10 cellular contexts compared by ENCODE assay signal in the genomic region with DNA sequence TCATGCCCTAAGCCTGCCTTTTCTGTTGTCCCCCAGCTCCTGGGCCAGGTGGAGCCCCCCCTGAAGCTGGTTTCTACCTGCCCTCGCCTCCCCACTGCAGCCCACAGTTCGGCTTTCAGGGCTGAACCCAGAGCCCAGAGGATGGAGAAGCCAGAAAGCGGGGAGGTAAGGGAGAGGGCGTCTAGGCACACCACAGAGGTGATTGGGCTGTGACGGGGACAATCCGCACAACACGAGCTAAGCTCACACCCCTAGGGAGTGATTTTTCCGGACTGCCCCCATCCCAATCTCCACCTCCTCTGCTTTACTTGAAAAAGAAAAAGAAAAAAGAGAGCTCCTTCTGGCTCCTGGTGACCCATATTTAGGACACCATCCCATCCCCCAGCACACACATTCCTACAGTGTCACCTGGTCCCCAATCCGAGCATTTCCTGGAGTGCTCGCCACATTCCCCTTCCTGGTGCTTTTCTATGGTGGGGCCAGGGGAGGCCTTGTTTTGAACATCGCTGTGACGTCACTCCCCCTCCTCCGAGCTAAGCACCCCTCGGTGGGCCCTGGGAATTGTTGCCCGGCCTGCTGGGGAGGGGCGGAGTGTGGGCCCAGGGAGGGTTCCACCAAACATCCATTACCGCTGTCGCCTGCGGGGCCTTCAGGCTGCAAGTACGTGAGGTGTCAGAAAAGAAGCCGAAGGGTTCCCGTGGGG. TPM values are rescaled to one million over a fixed set of nuclear protein-coding genes. Genes with fewer than 3 reads are reported as not detected.
DNase-seq lines count a peak whose midpoint lies in the region; ATAC-seq, FAIRE-seq and TF ChIP-seq lines count a peak whose summit lies in the region.
"Had no signal": no experiment of that assay in that cellular context is flagged by ENCODE, and none has a peak within 500 bp of the region (broad histone marks: within the 10 kb centered on the region; RNA-seq: fewer than 3 reads in every experiment).

No MANE protein-coding gene starts in this region.

- H3K27ac ChIP-seq in BLaER1 treated with 17β-estradiol and CSF1 and Interleukin-3, amounts not matched to agents 10 nM and 100 nM: no peak overlapping the region
- H3K27ac ChIP-seq in HepG2 (ENCODE audit: extremely low read length, insufficient read depth, low read length): no peak overlapping the region

- BruUV-seq in HepG2 (replicated peaks; lab: Mats Ljungman, UMichigan): no TSS peak

- no peaks in the 10 kb centered on the region for H3K79me2 ChIP-seq in HepG2 (ENCODE audit: insufficient read depth, low read length)

- 19% methylated on average over 22 of the region's 22 CpGs for WGBS in HepG2 (ENCODE audit: low lambda C conversion rate)

- no peak overlapping the region for H3K9ac ChIP-seq in BLaER1 treated with 17β-estradiol and CSF1 and Interleukin-3, amounts not matched to agents 10 nM and 100 nM
- no peak overlapping the region for H3K9ac ChIP-seq in HepG2 (ENCODE audit: insufficient read depth, low read depth, low read length)

- FAIRE-seq in HepG2 (lab: Jason Lieb, UNC): no peak
- FAIRE-seq: frontal cortex had no signal

- no peaks in the 10 kb centered on the region for H3K9me3 Mint-ChIP-seq in activated naive CD8-positive, alpha-beta T cell treated with anti-CD3 and anti-CD28 coated beads, Interleukin-2, amount 50 U/mL, for 24 hours

- peak overlapping the region in 7 of 11 experiments; percentile 15 to 59 (median 32); a peak in 7 of 22 replicates for H3K4me2 ChIP-seq in BLaER1 treated with 17β-estradiol and CSF1 and Interleukin-3, amounts not matched to agents 10 nM and 100 nM
- peak overlapping the region; percentile 94 for H3K4me2 ChIP-seq in HepG2 (ENCODE audit: low read depth, low read length)

- peaks cover 0 to 15% (median 13%) of the 10 kb centered on the region in 11 experiments; a peak in 17 of 22 replicates for H3K9me3 ChIP-seq in BLaER1 treated with 17β-estradiol and CSF1 and Interleukin-3, amounts not matched to agents 10 nM and 100 nM (replicated peaks in 1 of 11)
- H3K9me3 ChIP-seq in HepG2 (ENCODE audit: low read length): no peaks in the 10 kb centered on the region

- H3K4me1 Mint-ChIP-seq in activated naive CD8-positive, alpha-beta T cell treated with anti-CD3 and anti-CD28 coated beads, Interleukin-2, amount 50 U/mL, for 24 hours: peaks cover 37% of the 10 kb centered on the region

- TF ChIP-seq CTCF in GM10266 (IDR thresholded peaks at IDR 0.05; ENCODE audit: control insufficient read depth, insufficient read depth, low read depth, missing control alignments) (no peak), HepG2 (CRISPR knock-in tag; IDR thresholded peaks at IDR 0.05) (no peak)

- POLR2A ChIA-PET in HepG2 (lab: Yijun Ruan, JAX): no interaction called here

- H4K20me1 ChIP-seq in BLaER1 treated with 17β-estradiol and CSF1 and Interleukin-3, amounts not matched to agents 10 nM and 100 nM: peaks cover 0 to 84% (median 69%) of the 10 kb centered on the region in 11 experiments; a peak in 19 of 22 replicates
- peaks cover 11% of the 10 kb centered on the region; the same call in 1 of the 2 replicates for H4K20me1 ChIP-seq in HepG2 (ENCODE audit: insufficient read depth, low read length)

- in situ Hi-C loops in HepG2 (cut with HindIII; ENCODE audit: extremely low pct_ligation_motif_present, low pct_unique_long_range_greater_than_20kb): loop anchor here (5.0 kb wide), 1 partner anchor 501 kb away; no protein-coding TSS in a partner anchor

- TF ChIP-seq EP300 in HepG2 (IDR thresholded peaks at IDR 0.05; ENCODE audit: low read depth in 2 of 2, low read length in 2 of 2): no peak
- TF ChIP-seq EP300 in HepG2 (CRISPR knock-in tag; IDR thresholded peaks at IDR 0.05; ENCODE audit: borderline replicate concordance): no peak

- H3K36me3 Mint-ChIP-seq in activated naive CD8-positive, alpha-beta T cell treated with anti-CD3 and anti-CD28 coated beads, Interleukin-2, amount 50 U/mL, for 24 hours (ENCODE audit: low read depth): no peaks in the 10 kb centered on the region

- no peak overlapping the region for H2AFZ ChIP-seq in HepG2 (ENCODE audit: low read length)

- TF ChIP-seq RAD21 in HepG2 (CRISPR knock-in tag; IDR thresholded peaks at IDR 0.05): no peak

- CTCF ChIA-PET in HepG2 (lab: Yijun Ruan, JAX; ENCODE audit: low intra/inter-chr PET ratio, low total read pairs): no interaction called here

- DNase-seq in GM10266 (ENCODE audit: extremely low spot score) (peak; percentile 41), HepG2 (ENCODE audit: low spot score) (no peak), NCI-H146 (lab: John Stamatoyannopoulos, UW) (no peak)
- no peak for DNase-seq in activated naive CD8-positive, alpha-beta T cell treated with anti-CD3 and anti-CD28 coated beads, Interleukin-2, amount 50 U/mL, for 24 hours
- DNase-seq: NCI-H524 treated with DMSO at 0.1 percent for 48 hours had no signal

- H3K4me1 ChIP-seq in BLaER1 treated with 17β-estradiol and CSF1 and Interleukin-3, amounts not matched to agents 10 nM and 100 nM: peaks cover 37 to 69% (median 57%) of the 10 kb centered on the region in 10 experiments
- peaks cover 48% of the 10 kb centered on the region for H3K4me1 ChIP-seq in HepG2 (ENCODE audit: insufficient read depth, low read length)

- H3K27ac Mint-ChIP-seq in activated naive CD8-positive, alpha-beta T cell treated with anti-CD3 and anti-CD28 coated beads, Interleukin-2, amount 50 U/mL, for 24 hours: no peak overlapping the region

- peaks cover 66% of the 10 kb centered on the region for H3K27me3 Mint-ChIP-seq in activated naive CD8-positive, alpha-beta T cell treated with anti-CD3 and anti-CD28 coated beads, Interleukin-2, amount 50 U/mL, for 24 hours

- H3K4me3 ChIP-seq in BLaER1 treated with 17β-estradiol and CSF1 and Interleukin-3, amounts not matched to agents 10 nM and 100 nM: peak overlapping the region in 2 of 10 experiments; percentile 12 to 38; a peak in 1 of 20 replicates
- peak overlapping the region; percentile 18 to 73 (median 34) for H3K4me3 ChIP-seq in HepG2 (replicated peaks in 1 of 3; ENCODE audit: insufficient read depth in 1 of 3, low read depth in 2 of 3, low read length in 3 of 3)

- no peak for TF ChIP-seq POLR2A in HepG2 (IDR thresholded peaks at IDR 0.05; ENCODE audit: insufficient read depth in 1 of 2, low read depth in 2 of 2, low read length in 2 of 2)

- H3K36me3 ChIP-seq in BLaER1 treated with 17β-estradiol and CSF1 and Interleukin-3, amounts not matched to agents 10 nM and 100 nM: no peaks in the 10 kb centered on the region
- H3K36me3 ChIP-seq in HepG2 (replicated peaks in 1 of 2; ENCODE audit: control insufficient read depth in 1 of 2, insufficient read depth in 2 of 2, low read length in 2 of 2): no peaks in the 10 kb centered on the region

- intact Hi-C loops in HepG2 (cut with micrococcal nuclease; ENCODE audit: unreplicated experiment): no loop called here

- peaks cover 100% of the 10 kb centered on the region in 11 experiments for H3K27me3 ChIP-seq in BLaER1 treated with 17β-estradiol and CSF1 and Interleukin-3, amounts not matched to agents 10 nM and 100 nM
- peaks cover 32 to 79% of the 10 kb centered on the region in 2 experiments for H3K27me3 ChIP-seq in HepG2 (ENCODE audit: control insufficient read depth in 1 of 2, insufficient read depth in 2 of 2, low read length in 2 of 2)

- no peak for ATAC-seq in activated naive CD8-positive, alpha-beta T cell treated with anti-CD3 and anti-CD28 coated beads, Interleukin-2, amount 50 U/mL, for 24 hours
- no peak for ATAC-seq in HepG2
- no peak for ATAC-seq in GM18858 (IDR thresholded peaks at IDR 0.05; ENCODE audit: unreplicated experiment)
- ATAC-seq in HG03457 (IDR thresholded peaks at IDR 0.05; ENCODE audit: unreplicated experiment): no peak
- ATAC-seq in HG03571 (IDR thresholded peaks at IDR 0.05; ENCODE audit: unreplicated experiment): no peak

- H3K4me3 Mint-ChIP-seq in activated naive CD8-positive, alpha-beta T cell treated with anti-CD3 and anti-CD28 coated beads, Interleukin-2, amount 50 U/mL, for 24 hours: peak overlapping the region; percentile 57

TF ChIP-seq in HepG2, 621 proteins besides CTCF, POLR2A, EP300 and RAD21 (continues in another document):
- TF ChIP-seq, protein P1, sequence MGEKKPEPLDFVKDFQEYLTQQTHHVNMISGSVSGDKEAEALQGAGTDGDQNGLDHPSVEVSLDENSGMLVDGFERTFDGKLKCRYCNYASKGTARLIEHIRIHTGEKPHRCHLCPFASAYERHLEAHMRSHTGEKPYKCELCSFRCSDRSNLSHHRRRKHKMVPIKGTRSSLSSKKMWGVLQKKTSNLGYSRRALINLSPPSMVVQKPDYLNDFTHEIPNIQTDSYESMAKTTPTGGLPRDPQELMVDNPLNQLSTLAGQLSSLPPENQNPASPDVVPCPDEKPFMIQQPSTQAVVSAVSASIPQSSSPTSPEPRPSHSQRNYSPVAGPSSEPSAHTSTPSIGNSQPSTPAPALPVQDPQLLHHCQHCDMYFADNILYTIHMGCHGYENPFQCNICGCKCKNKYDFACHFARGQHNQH (CRISPR knock-in tag; IDR thresholded peaks at IDR 0.05): no peak
- TF ChIP-seq ZC3H13 (CRISPR knock-in tag; IDR thresholded peaks at IDR 0.05) (no peak), NFKB2 (CRISPR knock-in tag; IDR thresholded peaks at IDR 0.05; ENCODE audit: borderline replicate concordance) (no peak), PAX8 (CRISPR knock-in tag; IDR thresholded peaks at IDR 0.05; ENCODE audit: borderline replicate concordance) (no peak)

RNA-seq across cellular contexts. Expression of a gene that starts 3.0 kb away (rescaled TPM):
- total RNA-seq in HepG2 (2016; rRNA removed; fragmentation: Illumina TruSeq; extraction: Trizol): 0.46 and 0.55 TPM in 2 replicates
- total RNA-seq in HepG2 (2016; cell fraction: cytosol; rRNA removed; fragmentation: Illumina TruSeq; extraction: Trizol; ENCODE audit: low read depth): 0.09 TPM in 1 of 2 replicates, not detected in the other
- total RNA-seq in HepG2 (2016; cell fraction: insoluble cytoplasmic fraction; rRNA removed; fragmentation: Illumina TruSeq; extraction: Trizol): 0.42 and 0.50 TPM in 2 replicates
- total RNA-seq in HepG2 (2016; cell fraction: membrane; rRNA removed; fragmentation: Illumina TruSeq; extraction: Trizol): 0.28 and 0.31 TPM in 2 replicates
- total RNA-seq in HepG2 (2016; cell fraction: nucleus; rRNA removed; fragmentation: Illumina TruSeq; extraction: Trizol): 0.47 and 0.50 TPM in 2 replicates
- 0.37 and 0.44 TPM in 2 replicates for polyA plus RNA-seq in HepG2 (2011; rRNA removed)
- 0.19 and 0.23 TPM in 2 replicates for polyA plus RNA-seq in HepG2 (2011; cell fraction: cytosol; rRNA removed)
- 0.23 and 0.27 TPM in 2 replicates for polyA plus RNA-seq in HepG2 (2011; cell fraction: nucleus; rRNA removed)
- 0.30 and 0.53 TPM in 2 replicates for polyA plus RNA-seq in HepG2 (2012)
- 0.05 and 0.09 TPM in 2 replicates for polyA plus RNA-seq in HepG2 (2016; cell fraction: cytosol; fragmentation: Illumina TruSeq; extraction: Trizol; ENCODE audit: low read depth)
- 0.89 and 1.2 TPM in 2 replicates for polyA plus RNA-seq in HepG2 (2016; cell fraction: insoluble cytoplasmic fraction; fragmentation: Illumina TruSeq; extraction: Trizol; ENCODE audit: low read depth)
- polyA plus RNA-seq in HepG2 (2016; cell fraction: membrane; fragmentation: Illumina TruSeq; extraction: Trizol; ENCODE audit: low read depth): 0.26 and 0.35 TPM in 2 replicates
- polyA plus RNA-seq in HepG2 (2016; cell fraction: nucleus; fragmentation: Illumina TruSeq; extraction: Trizol; ENCODE audit: insufficient read depth, low read depth): 0.72 and 0.95 TPM in 2 replicates
- polyA minus RNA-seq in HepG2 (2011; rRNA and poly(A)+ RNA removed; ENCODE audit: low replicate concordance): 0.30 and 18.3 TPM in 2 replicates
- 0.30 and 0.97 TPM in 2 replicates for polyA minus RNA-seq in HepG2 (2011; cell fraction: cytosol; rRNA and poly(A)+ RNA removed)
- 0.25 and 0.52 TPM in 2 replicates for polyA minus RNA-seq in HepG2 (2011; cell fraction: nucleus; rRNA and poly(A)+ RNA removed)
